ENCODE assay signal across 8 cellular contexts in genomic region chr4:98260579-98261290, GRCh38. TPM values are rescaled to one million over a fixed set of nuclear protein-coding genes. Genes with fewer than 3 reads are reported as not detected.
A peak's percentile ranks its signal among the peaks of the same experiment; 100 is the strongest.
DNase-seq lines count a peak whose midpoint lies in the region; ATAC-seq lines count a peak whose summit lies in the region.

No MANE protein-coding gene starts in this region.

- peak; percentile 84 for ATAC-seq in GM19025 (IDR thresholded peaks at IDR 0.05; ENCODE audit: low read depth, unreplicated experiment)
- peak; percentile 88 for ATAC-seq in HG03196 (IDR thresholded peaks at IDR 0.05; ENCODE audit: unreplicated experiment)

- DNase-seq in Ammon's horn (ENCODE audit: low spot score) (peak; percentile 98), NCI-H345 (lab: John Stamatoyannopoulos, UW) (peak; percentile 92), cerebellum (ENCODE audit: low spot score) (peak; percentile 96), kidney tubule cell (ENCODE audit: low spot score) (peak; percentile 96)
- peak; percentile 93 for DNase-seq in activated CD4-positive, CD25-positive, alpha-beta regulatory T cell treated with anti-CD3 and anti-CD28 coated beads, Interleukin-2, amount 50 U/mL, for 72 hours
- DNase-seq in stimulated activated CD4-positive, alpha-beta T cell treated with anti-CD3 and anti-CD28 coated beads, Interleukin-15, amount 100 ng/mL, for 48 hours (ENCODE audit: low read depth in 2 of 2): peak; percentile 91 to 93

RNA-seq across cellular contexts. Expression of gene RAP1GDS1, which starts 0.4 kb away (rescaled TPM):
- total RNA-seq in cerebellum: 65.2 TPM

Comparison
In these comparisons a context has a peak if more than half of its experiments do, and no peak if none do; other contexts are left out.
1. Peak in every context shown above with its lines: DNase-seq and ATAC-seq.